In genomic region chr1:162168261-162168660, GRCh38 we compare ENCODE assay signal across 12 cellular contexts.
DNase-seq lines count a peak whose midpoint lies in the region; ATAC-seq and TF ChIP-seq lines count a peak whose summit lies in the region.
"Had no signal": no experiment of that assay in that cellular context is flagged by ENCODE, and none has a peak within 500 bp of the region (broad histone marks: within the 10 kb centered on the region; RNA-seq: fewer than 3 reads in every experiment).

No MANE protein-coding gene starts in this region.

- H3K79me2 ChIP-seq in Karpas-422 (ENCODE audit: low read length) = no peaks in the 10 kb centered on the region
- no peaks in the 10 kb centered on the region for H3K79me2 ChIP-seq in OCI-LY7 (ENCODE audit: insufficient read depth, low read depth, low read length)

- TF ChIP-seq POLR2A in breast epithelium (IDR thresholded peaks at IDR 0.05) = no peak

- no peak overlapping the region for H3K27ac Mint-ChIP-seq in MCF 10A (ENCODE audit: low read depth, unreplicated experiment)

- no peak for ATAC-seq in HG03095 (IDR thresholded peaks at IDR 0.05; ENCODE audit: unreplicated experiment)

- H3K9ac ChIP-seq in Karpas-422 (ENCODE audit: low read length) = no peak overlapping the region

- H4K20me1 ChIP-seq in Karpas-422 (ENCODE audit: insufficient read depth, low read depth, low read length) (no peaks in the 10 kb centered on the region), OCI-LY7 (ENCODE audit: insufficient read depth, low read length) (no peaks in the 10 kb centered on the region)

- no peaks in the 10 kb centered on the region for H3K4me1 Mint-ChIP-seq in MCF 10A (ENCODE audit: insufficient read depth, unreplicated experiment)

- DNase-seq in breast epithelium (ENCODE audit: low spot score in 2 of 2) = peak; percentile 67 to 85
- no peak for DNase-seq in MCF 10A (ENCODE audit: unreplicated experiment)
- DNase-seq in midbrain (lab: John Stamatoyannopoulos, UW) = peak; percentile 37
- DNase-seq in ureter (ENCODE audit: low spot score) = peak; percentile 79
- DNase-seq in Karpas-422 = no peak
- DNase-seq in OCI-LY7 (ENCODE audit: low spot score) = no peak
- DNase-seq: activated CD4-positive, CD25-positive, alpha-beta regulatory T cell; activated T-cell treated with anti-CD3 and anti-CD28 coated beads for 4 hours; foreskin fibroblast; H9 had no signal

- intact Hi-C loops in breast epithelium (cut with DNase I; ENCODE audit: low total_unique reads) (no loop called here), MCF 10A (cut with micrococcal nuclease) (no loop called here), OCI-LY7 (cut with micrococcal nuclease; ENCODE audit: unreplicated experiment) (no loop called here)

- peaks cover 6 to 23% of the 10 kb centered on the region in 2 donors for H3K4me1 ChIP-seq in breast epithelium
- H3K4me1 ChIP-seq in Karpas-422 (ENCODE audit: low read length) = no peaks in the 10 kb centered on the region
- H3K4me1 ChIP-seq in OCI-LY7 (ENCODE audit: insufficient read depth, low read length, poor library complexity, severe bottlenecking) = no peaks in the 10 kb centered on the region

- no peaks in the 10 kb centered on the region for H3K36me3 ChIP-seq in breast epithelium
- H3K36me3 ChIP-seq in Karpas-422 (ENCODE audit: insufficient read depth, low read length) = no peaks in the 10 kb centered on the region
- no peaks in the 10 kb centered on the region for H3K36me3 ChIP-seq in OCI-LY7 (ENCODE audit: insufficient read depth, low read length)

- POLR2A ChIA-PET in MCF 10A (lab: Yijun Ruan, JAX) = no interaction called here
- POLR2A ChIA-PET in OCI-LY7 (lab: Charles Lee) = no interaction called here

- TF ChIP-seq CTCF in breast epithelium (IDR thresholded peaks at IDR 0.05) = no peak
- TF ChIP-seq CTCF in MCF 10A (IDR thresholded peaks at IDR 0.05; ENCODE audit: unreplicated experiment) = no peak
- TF ChIP-seq CTCF in OCI-LY7 (conservative IDR thresholded peaks at IDR 0.05; ENCODE audit: low read length) = no peak

- CTCF ChIA-PET in MCF 10A (lab: Yijun Ruan, JAX) (no interaction called here), OCI-LY7 (lab: Charles Lee; ENCODE audit: unreplicated experiment) (no interaction called here)

- H3K4me3 ChIP-seq in breast epithelium = no peak overlapping the region
- no peak overlapping the region for H3K4me3 ChIP-seq in Karpas-422 (ENCODE audit: low read length)
- H3K4me3 ChIP-seq in OCI-LY7 (ENCODE audit: low read depth, low read length, poor library complexity, severe bottlenecking) = no peak overlapping the region

- H3K9me3 ChIP-seq in breast epithelium (no peaks in the 10 kb centered on the region), Karpas-422 (ENCODE audit: low read length) (no peaks in the 10 kb centered on the region), OCI-LY7 (ENCODE audit: low read length) (no peaks in the 10 kb centered on the region)

- BruUV-seq in MCF 10A (replicated peaks; lab: Mats Ljungman, UMichigan) (no TSS peak), OCI-LY7 (replicated peaks; lab: Mats Ljungman, UMichigan) (no TSS peak)

- H3K27me3 ChIP-seq in breast epithelium (no peaks in the 10 kb centered on the region), Karpas-422 (ENCODE audit: low read length) (no peaks in the 10 kb centered on the region)

- H3K9me3 Mint-ChIP-seq in MCF 10A (ENCODE audit: unreplicated experiment) = no peaks in the 10 kb centered on the region
- H3K9me3 Mint-ChIP-seq: H9 had no signal

- no peaks in the 10 kb centered on the region for H3K27me3 Mint-ChIP-seq in MCF 10A (ENCODE audit: insufficient read depth, unreplicated experiment)

- H2AFZ ChIP-seq in Karpas-422 (ENCODE audit: low read length) = no peak overlapping the region
- no peak overlapping the region for H2AFZ ChIP-seq in OCI-LY7 (ENCODE audit: low read length)

- no peaks in the 10 kb centered on the region for H3K36me3 Mint-ChIP-seq in MCF 10A (ENCODE audit: insufficient read depth, unreplicated experiment)

- H3K9me2 ChIP-seq in Karpas-422 (replicated peaks; ENCODE audit: insufficient read depth, low read length) = no peaks in the 10 kb centered on the region
- H3K9me2 ChIP-seq in OCI-LY7 (ENCODE audit: insufficient read depth, low read length) = no peaks in the 10 kb centered on the region

- H3K27ac ChIP-seq in breast epithelium (peak overlapping the region; percentile 59 to 83), cingulate gyrus (ENCODE audit: low read depth, low read length) (peak overlapping the region; percentile 24), Karpas-422 (ENCODE audit: low read length) (no peak overlapping the region), OCI-LY7 (ENCODE audit: low read depth, low read length, poor library complexity, severe bottlenecking) (no peak overlapping the region)

- H3K4me2 ChIP-seq in Karpas-422 (ENCODE audit: low read depth, low read length, poor library complexity, severe bottlenecking) (no peak overlapping the region), OCI-LY7 (ENCODE audit: low read length) (no peak overlapping the region)

- no peak overlapping the region for H3K4me3 Mint-ChIP-seq in MCF 10A (ENCODE audit: unreplicated experiment)
- H3K4me3 Mint-ChIP-seq: H9 had no signal

Comparison
In these comparisons a context has a peak if more than half of its experiments do, and no peak if none do; other contexts are left out.
1. DNase-seq: peak in breast epithelium (2 of 2), midbrain (single experiment) and ureter (single experiment); none in MCF 10A (single experiment), Karpas-422 (single experiment) and OCI-LY7 (single experiment).
2. H3K27ac ChIP-seq: peak in breast epithelium (2 of 2) and cingulate gyrus (single experiment); none in Karpas-422 (single experiment) and OCI-LY7 (single experiment).